Comparison of ENCODE assay signal across 27 cellular contexts in the genomic region with DNA sequence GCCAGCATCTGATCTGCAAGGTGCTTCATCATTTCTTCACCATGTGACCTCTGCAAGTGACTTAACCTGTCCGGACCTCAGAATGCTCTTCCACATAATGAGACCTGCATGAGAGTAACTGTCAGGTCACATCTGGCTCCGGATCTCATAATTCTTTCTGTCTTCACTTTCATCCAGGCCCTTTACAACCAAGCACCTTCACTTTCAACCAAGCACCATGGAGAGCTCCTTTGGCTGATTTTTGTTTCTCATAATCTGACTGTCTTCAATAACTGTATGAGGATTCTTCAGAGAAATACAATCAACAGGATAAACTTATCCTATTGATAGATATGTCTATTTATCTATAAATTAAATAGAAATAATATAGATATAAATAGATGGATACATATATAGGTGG.
"Had no signal": no experiment of that assay in that cellular context is flagged by ENCODE, and none has a peak within 500 bp of the region (broad histone marks: within the 10 kb centered on the region; RNA-seq: fewer than 3 reads in every experiment).

No MANE protein-coding gene starts in this region.

- H3K36me3 ChIP-seq: breast epithelium, esophagus muscularis mucosa, heart right ventricle, left lung, neutrophil, ovary, suprapubic skin, tibial artery, upper lobe of right lung, WERI-Rb-1 had no signal

- H3K9me3 ChIP-seq: breast epithelium, esophagus muscularis mucosa, left lung, neutrophil, ovary, psoas muscle, suprapubic skin, tibial artery, upper lobe of right lung had no signal

- H3K4me1 ChIP-seq: breast epithelium, esophagus muscularis mucosa, foreskin keratinocyte, heart right ventricle, left lung, psoas muscle, suprapubic skin, tibial artery, upper lobe of right lung had no signal

- DNase-seq: activated CD4-positive, alpha-beta T cell treated with anti-CD3 and anti-CD28 coated beads for 48 hours; activated CD4-positive, alpha-beta T cell treated with anti-CD3 and anti-CD28 coated beads, Interleukin-2, amount 50 U/mL, for 48 hours; activated CD8-positive, alpha-beta memory T cell treated with anti-CD3 and anti-CD28 coated beads for 24 hours; activated gamma-delta T cell; activated naive CD4-positive, alpha-beta T cell treated with anti-CD3 and anti-CD28 coated beads, Interleukin-2, amount 50 U/mL, for 16 hours; activated T-cell treated with anti-CD3 and anti-CD28 coated beads, Interleukin-2, amount 50 U/mL, for 24 hours; amniotic stem cell; endodermal cell; foreskin keratinocyte; heart right ventricle; kidney glomerular epithelial cell; left lung; ovary; psoas muscle; stimulated activated CD4-positive, alpha-beta T cell treated with anti-CD3 and anti-CD28 coated beads, Interleukin-15, amount 100 ng/mL, for 24 hours; stimulated activated CD4-positive, alpha-beta T cell treated with anti-CD3 and anti-CD28 coated beads, Interleukin-2, amount 100 ng/mL, for 24 hours; stimulated activated naive B cell treated with anti-CD40 and anti-IgM and Interleukin-4, amounts not matched to agents 10 μg/mL and 1 μg/mL and 100 μg/mL, for 72 hours; T-helper 9 cell; tibial artery; upper lobe of right lung had no signal

- H3K27ac ChIP-seq: breast epithelium, esophagus muscularis mucosa, foreskin keratinocyte, heart right ventricle, left lung, neutrophil, ovary, psoas muscle, suprapubic skin, tibial artery, upper lobe of right lung, WERI-Rb-1 had no signal

- ATAC-seq: activated CD4-positive, CD25-positive, alpha-beta regulatory T cell treated with anti-CD3 and anti-CD28 coated beads, Interleukin-2, amount 50 U/mL, for 24 hours; foreskin keratinocyte; heart right ventricle; left lung; psoas muscle; stimulated activated naive B cell treated with anti-CD40 and anti-IgM and Interleukin-4, amounts not matched to agents 10 μg/mL and 1 μg/mL and 100 μg/mL, for 72 hours; upper lobe of right lung had no signal

- H3K4me3 ChIP-seq: breast epithelium, esophagus muscularis mucosa, heart right ventricle, left lung, lung, ovary, psoas muscle, suprapubic skin, tibial artery, upper lobe of right lung had no signal
